In genomic region chr3:43960448-43960840, GRCh38 we compare ENCODE assay signal across 15 cellular contexts.
A peak's percentile ranks its signal among the peaks of the same experiment; 100 is the strongest.
DNase-seq lines count a peak whose midpoint lies in the region; ATAC-seq and TF ChIP-seq lines count a peak whose summit lies in the region.
"Had no signal": no experiment of that assay in that cellular context is flagged by ENCODE, and none has a peak within 500 bp of the region (broad histone marks: within the 10 kb centered on the region; RNA-seq: fewer than 3 reads in every experiment).

No MANE protein-coding gene starts in this region.

- H3K4me3 ChIP-seq in choroid plexus epithelial cell (ENCODE audit: low read depth, low read length): no peak overlapping the region
- H3K4me3 ChIP-seq: mucosa of descending colon had no signal

- ATAC-seq in GM18861 (IDR thresholded peaks at IDR 0.05; ENCODE audit: unreplicated experiment): no peak
- ATAC-seq: activated CD8-positive, alpha-beta T cell treated with anti-CD3 and anti-CD28 coated beads for 36 hours; mucosa of descending colon had no signal

- intact Hi-C loops in posterior cingulate gyrus (cut with DNase I): no loop called here

- TF ChIP-seq CTCF in choroid plexus epithelial cell (conservative IDR thresholded peaks at IDR 0.05; ENCODE audit: low read depth, low read length): no peak

- peak; percentile 64 for DNase-seq in D341Med (ENCODE audit: low spot score)
- DNase-seq in HT1080 (ENCODE audit: low read depth): peak; percentile 28
- DNase-seq in NCI-H524 treated with DMSO at 0.1 percent for 48 hours (lab: John Stamatoyannopoulos, UW): peak; percentile 57
- peak; percentile 78 for DNase-seq in choroid plexus epithelial cell (ENCODE audit: low read depth)
- no peak for DNase-seq in AG20443 (ENCODE audit: low spot score)
- no peak for DNase-seq in posterior cingulate gyrus
- no peak for DNase-seq in NCI-H1436 treated with DMSO at 0.1 percent for 48 hours (lab: John Stamatoyannopoulos, UW)
- DNase-seq: activated CD8-positive, alpha-beta T cell treated with anti-CD3 and anti-CD28 coated beads for 36 hours; activated naive CD4-positive, alpha-beta T cell treated with anti-CD3 and anti-CD28 coated beads for 36 hours; BE2C; cerebellar nuclear complex; immature natural killer cell; stimulated activated CD4-positive, alpha-beta T cell treated with anti-CD3 and anti-CD28 coated beads, Interleukin-4, amount 100 ng/mL, for 1 hour had no signal

Comparison
In these comparisons a context has a peak if more than half of its experiments do, and no peak if none do; other contexts are left out.
1. DNase-seq: peak in D341Med (single experiment), HT1080 (single experiment), NCI-H524 treated with DMSO at 0.1 percent for 48 hours (single experiment) and choroid plexus epithelial cell (single experiment); none in AG20443 (single experiment), posterior cingulate gyrus (0 of 10) and NCI-H1436 treated with DMSO at 0.1 percent for 48 hours (single experiment).